Comparison of ENCODE assay signal across 1 cellular context in genomic region chr7:129122751-129123516, GRCh38.
TF ChIP-seq lines count a peak whose summit lies in the region.

No MANE protein-coding gene starts in this region.

TF ChIP-seq in GM12878, 131 proteins besides CTCF, POLR2A, EP300 and RAD21 (continued from another document and continues in another):
- TF ChIP-seq CEBPZ (IDR thresholded peaks at IDR 0.05; ENCODE audit: low read depth, low read length) (no peak), PML (IDR thresholded peaks at IDR 0.05; ENCODE audit: low read length) (peak; percentile 92), GATAD2B (conservative IDR thresholded peaks at IDR 0.05; ENCODE audit: low read depth) (peak; percentile 80; the same call in 1 of the 2 replicates), RUNX3 (IDR thresholded peaks at IDR 0.05; ENCODE audit: low read length) (peak; percentile 94), MEF2B (IDR thresholded peaks at IDR 0.05; ENCODE audit: partially characterized antibody, poor library complexity, severe bottlenecking) (peak; percentile 83), IKZF2 (IDR thresholded peaks at IDR 0.05) (peak; percentile 95), REST (IDR thresholded peaks at IDR 0.05; ENCODE audit: low read depth, low read length) (no peak), ZBED1 (IDR thresholded peaks at IDR 0.05; ENCODE audit: borderline replicate concordance) (peak; percentile 37; the same call in 1 of the 2 replicates), RELB (IDR thresholded peaks at IDR 0.05; ENCODE audit: low read depth) (peak; percentile 91), HDAC2 (IDR thresholded peaks at IDR 0.05) (no peak), BCLAF1 (IDR thresholded peaks at IDR 0.05) (no peak), SUPT20H (IDR thresholded peaks at IDR 0.05; ENCODE audit: borderline replicate concordance, control insufficient read depth, low read depth, low read length) (no peak), TCF7 (IDR thresholded peaks at IDR 0.05; ENCODE audit: borderline replicate concordance) (peak; percentile 66; the same call in 1 of the 2 replicates), ZNF687 (IDR thresholded peaks at IDR 0.05) (no peak), ZSCAN29 (IDR thresholded peaks at IDR 0.05) (no peak), BRCA1 (IDR thresholded peaks at IDR 0.05; ENCODE audit: low read depth, low read length) (no peak), EED (IDR thresholded peaks at IDR 0.05; ENCODE audit: low read depth) (peak; percentile 95), CBX5 (IDR thresholded peaks at IDR 0.05; ENCODE audit: low read depth) (peak; percentile 93), KDM1A (IDR thresholded peaks at IDR 0.05; ENCODE audit: borderline replicate concordance) (no peak), ATF3 (IDR thresholded peaks at IDR 0.05; ENCODE audit: borderline replicate concordance, extremely low read depth, low read depth, low read length) (no peak), YBX1 (IDR thresholded peaks at IDR 0.05) (no peak), FOS (IDR thresholded peaks at IDR 0.05; ENCODE audit: borderline replicate concordance, extremely low read depth, insufficient read length) (no peak), MYB (IDR thresholded peaks at IDR 0.05; ENCODE audit: borderline replicate concordance, low read depth, low read length) (peak; percentile 87), PRDM15 (CRISPR knock-in tag; IDR thresholded peaks at IDR 0.05) (no peak), CHD4 (IDR thresholded peaks at IDR 0.05) (no peak), E4F1 (IDR thresholded peaks at IDR 0.05; ENCODE audit: borderline replicate concordance, partially characterized antibody) (no peak), ESRRA (IDR thresholded peaks at IDR 0.05; ENCODE audit: low read length) (no peak), TCF12 (IDR thresholded peaks at IDR 0.05; ENCODE audit: low read depth, low read length) (peak; percentile 71), IRF3 (IDR thresholded peaks at IDR 0.05) (no peak), SPI1 (IDR thresholded peaks at IDR 0.05; ENCODE audit: borderline replicate concordance, insufficient read depth, low read depth, low read length) (peak; percentile 61; the same call in 1 of the 2 replicates), RB1 (IDR thresholded peaks at IDR 0.05; ENCODE audit: borderline replicate concordance) (no peak), STAT3 (IDR thresholded peaks at IDR 0.05; ENCODE audit: low read depth, low read length) (peak; percentile 91), ZNF24 (IDR thresholded peaks at IDR 0.05) (peak; percentile 73; the same call in 1 of the 2 replicates)
